ENCODE assay signal across 16 cellular contexts in genomic region chr17:46811978-46812583, GRCh38. TPM values are rescaled to one million over a fixed set of nuclear protein-coding genes. Genes with fewer than 3 reads are reported as not detected.
DNase-seq lines count a peak whose midpoint lies in the region; ATAC-seq and TF ChIP-seq lines count a peak whose summit lies in the region.
"Had no signal": no experiment of that assay in that cellular context is flagged by ENCODE, and none has a peak within 500 bp of the region (broad histone marks: within the 10 kb centered on the region; RNA-seq: fewer than 3 reads in every experiment).

No MANE protein-coding gene starts in this region.

- H3K9ac ChIP-seq in endodermal cell (ENCODE audit: extremely low read depth, low read length, poor library complexity, severe bottlenecking): no peak overlapping the region
- no peak overlapping the region for H3K9ac ChIP-seq in neural progenitor cell

- H3K27me3 Mint-ChIP-seq in endodermal cell (ENCODE audit: insufficient read depth) (no peaks in the 10 kb centered on the region), neural progenitor cell (ENCODE audit: insufficient read depth, low read depth) (peaks cover 25% of the 10 kb centered on the region)
- H3K27me3 Mint-ChIP-seq in activated naive CD4-positive, alpha-beta T cell treated with anti-CD3 and anti-CD28 coated beads for 36 hours (ENCODE audit: low read depth): peaks cover 36% of the 10 kb centered on the region
- H3K27me3 Mint-ChIP-seq in CD8-positive, alpha-beta T cell (ENCODE audit: low read depth): peaks cover 47% of the 10 kb centered on the region

- POLR2A ChIA-PET in CD8-positive, alpha-beta T cell (lab: Charles Lee): no interaction called here

- H4K20me1 ChIP-seq in neural progenitor cell (ENCODE audit: low read depth): peaks cover 7% of the 10 kb centered on the region

- intact Hi-C loops in activated naive CD4-positive, alpha-beta T cell treated with anti-CD3 and anti-CD28 coated beads for 36 hours (cut with micrococcal nuclease): no loop called here
- intact Hi-C loops in CD8-positive, alpha-beta T cell (cut with DNase I, micrococcal nuclease): no loop called here

- H3K4me3 Mint-ChIP-seq in endodermal cell (no peak overlapping the region), neural progenitor cell (no peak overlapping the region)
- H3K4me3 Mint-ChIP-seq in activated naive CD4-positive, alpha-beta T cell treated with anti-CD3 and anti-CD28 coated beads for 36 hours: no peak overlapping the region
- H3K4me3 Mint-ChIP-seq in CD8-positive, alpha-beta T cell: no peak overlapping the region
- H3K4me3 Mint-ChIP-seq: T-helper 17 cell had no signal

- H3K4me2 ChIP-seq in neural progenitor cell: no peak overlapping the region

- peak overlapping the region; percentile 22 for H3K27ac ChIP-seq in endodermal cell (ENCODE audit: low read depth, low read length)
- H3K27ac ChIP-seq in neural progenitor cell: no peak overlapping the region
- no peak overlapping the region for H3K27ac ChIP-seq in CD8-positive, alpha-beta T cell (ENCODE audit: low read depth, low read length)
- H3K27ac ChIP-seq: cardiac muscle cell, stomach had no signal

- no peak for ATAC-seq in CD8-positive, alpha-beta T cell
- no peak for ATAC-seq in GM19463 (IDR thresholded peaks at IDR 0.05; ENCODE audit: unreplicated experiment)
- ATAC-seq: T-helper 17 cell had no signal

- H3K36me3 ChIP-seq in endodermal cell (ENCODE audit: control insufficient read depth, insufficient read depth, low read length) (no peaks in the 10 kb centered on the region), neural progenitor cell (no peaks in the 10 kb centered on the region)
- no peaks in the 10 kb centered on the region for H3K36me3 ChIP-seq in CD8-positive, alpha-beta T cell (ENCODE audit: insufficient read depth, low read length)
- H3K36me3 ChIP-seq: cardiac muscle cell, stomach had no signal

- CTCF ChIA-PET in activated naive CD4-positive, alpha-beta T cell treated with anti-CD3 and anti-CD28 coated beads for 36 hours (lab: Charles Lee): interaction anchor here (1.3 kb wide), 1 partner anchor 23 kb away, joined by 6 read pairs; no protein-coding TSS in a partner anchor
- CTCF ChIA-PET in CD8-positive, alpha-beta T cell (lab: Charles Lee): no interaction called here

- H2AFZ ChIP-seq in neural progenitor cell (replicated peaks): no peak overlapping the region

- peaks cover 16% of the 10 kb centered on the region for H3K4me1 ChIP-seq in endodermal cell (ENCODE audit: control insufficient read depth, insufficient read depth, low read length)
- peaks cover under 1% of the 10 kb centered on the region for H3K4me1 ChIP-seq in neural progenitor cell
- peaks cover 2% of the 10 kb centered on the region for H3K4me1 ChIP-seq in CD8-positive, alpha-beta T cell (ENCODE audit: insufficient read depth, low read length)
- H3K4me1 ChIP-seq: stomach had no signal

- no peaks in the 10 kb centered on the region for H3K27me3 ChIP-seq in endodermal cell (ENCODE audit: control insufficient read depth, insufficient read depth, low read length, poor library complexity, severe bottlenecking)
- H3K27me3 ChIP-seq in neural progenitor cell: peaks cover 56% of the 10 kb centered on the region
- peaks cover 27% of the 10 kb centered on the region for H3K27me3 ChIP-seq in CD8-positive, alpha-beta T cell (ENCODE audit: insufficient read depth, low read length)

- H3K4me1 Mint-ChIP-seq in endodermal cell (peaks cover 69% of the 10 kb centered on the region), neural progenitor cell (peaks cover 74% of the 10 kb centered on the region)
- H3K4me1 Mint-ChIP-seq in activated naive CD4-positive, alpha-beta T cell treated with anti-CD3 and anti-CD28 coated beads for 36 hours (ENCODE audit: low read depth): peaks cover under 1% of the 10 kb centered on the region
- H3K4me1 Mint-ChIP-seq in CD8-positive, alpha-beta T cell (ENCODE audit: low read depth): peaks cover 2% of the 10 kb centered on the region

- H3F3A ChIP-seq in neural progenitor cell (ENCODE audit: low read depth): no peaks in the 10 kb centered on the region

- H3K36me3 Mint-ChIP-seq in endodermal cell (ENCODE audit: low read depth) (no peaks in the 10 kb centered on the region), neural progenitor cell (peaks cover 15% of the 10 kb centered on the region)
- H3K36me3 Mint-ChIP-seq in activated naive CD4-positive, alpha-beta T cell treated with anti-CD3 and anti-CD28 coated beads for 36 hours (ENCODE audit: low read depth): no peaks in the 10 kb centered on the region
- no peaks in the 10 kb centered on the region for H3K36me3 Mint-ChIP-seq in CD8-positive, alpha-beta T cell

- H3K27ac Mint-ChIP-seq in endodermal cell (no peak overlapping the region), neural progenitor cell (no peak overlapping the region)
- no peak overlapping the region for H3K27ac Mint-ChIP-seq in activated naive CD4-positive, alpha-beta T cell treated with anti-CD3 and anti-CD28 coated beads for 36 hours
- no peak overlapping the region for H3K27ac Mint-ChIP-seq in CD8-positive, alpha-beta T cell
- H3K27ac Mint-ChIP-seq: T-helper 17 cell had no signal

- no peaks in the 10 kb centered on the region for H3K9me3 Mint-ChIP-seq in endodermal cell
- H3K9me3 Mint-ChIP-seq in neural progenitor cell: no peaks in the 10 kb centered on the region
- H3K9me3 Mint-ChIP-seq in activated naive CD4-positive, alpha-beta T cell treated with anti-CD3 and anti-CD28 coated beads for 36 hours: no peaks in the 10 kb centered on the region
- no peaks in the 10 kb centered on the region for H3K9me3 Mint-ChIP-seq in CD8-positive, alpha-beta T cell

- DNase-seq in EH (ENCODE audit: low read depth) (peak; percentile 83), NCI-H2227 treated with DMSO at 0.1 percent for 48 hours (lab: John Stamatoyannopoulos, UW) (peak; percentile 25), endodermal cell (no peak), neural progenitor cell (ENCODE audit: low spot score) (peak; percentile 26), DMS53 (lab: John Stamatoyannopoulos, UW) (no peak)
- DNase-seq in activated naive CD4-positive, alpha-beta T cell treated with anti-CD3 and anti-CD28 coated beads for 36 hours: no peak
- no peak for DNase-seq in CD8-positive, alpha-beta T cell
- DNase-seq: activated effector memory CD4-positive, alpha-beta T cell treated with Interleukin-2 at 50 U/mL for 16 hours; hypothalamus; stomach; T-helper 17 cell had no signal

- H3K4me3 ChIP-seq in endodermal cell (ENCODE audit: low read length): no peak overlapping the region
- H3K4me3 ChIP-seq in neural progenitor cell: no peak overlapping the region
- H3K4me3 ChIP-seq in CD8-positive, alpha-beta T cell (ENCODE audit: low read depth, low read length): no peak overlapping the region
- H3K4me3 ChIP-seq: cardiac muscle cell, stomach had no signal

- whole genome bisulfite sequencing in endodermal cell (ENCODE audit: insufficient coverage in 1 of 2, insufficient read length in 1 of 2), 2 experiments: 73 to 88% methylated on average over 3 to 10 of the region's 11 CpGs

- no peaks in the 10 kb centered on the region for H3K9me3 ChIP-seq in endodermal cell (ENCODE audit: control insufficient read depth, low read length)
- no peaks in the 10 kb centered on the region for H3K9me3 ChIP-seq in neural progenitor cell (ENCODE audit: low read depth)
- no peaks in the 10 kb centered on the region for H3K9me3 ChIP-seq in CD8-positive, alpha-beta T cell (ENCODE audit: low read length)
- H3K9me3 ChIP-seq: stomach had no signal

- no peaks in the 10 kb centered on the region for H3K79me2 ChIP-seq in neural progenitor cell (ENCODE audit: low read depth)

- TF ChIP-seq CTCF in endodermal cell (conservative IDR thresholded peaks at IDR 0.05): no peak
- no peak for TF ChIP-seq CTCF in neural progenitor cell (IDR thresholded peaks at IDR 0.05)
- TF ChIP-seq CTCF in CD8-positive, alpha-beta T cell (IDR thresholded peaks at IDR 0.05): no peak

RNA-seq across cellular contexts. Expression of gene WNT3, which starts 6.4 kb away (rescaled TPM):
- 10 to 100 TPM; 19.9 to 21.8 TPM for total RNA-seq in endodermal cell
- 51.2 TPM for polyA plus RNA-seq in endodermal cell (2013, experiment 1 of 2)
- 42.1 TPM for polyA plus RNA-seq in endodermal cell (2013, experiment 2 of 2)
- total RNA-seq in neural progenitor cell (ENCODE audit: low replicate concordance): 1.1 and 1.7 TPM in 2 replicates
- not detected for total RNA-seq in activated naive CD4-positive, alpha-beta T cell treated with anti-CD3 and anti-CD28 coated beads for 36 hours
- not detected for total RNA-seq in CD8-positive, alpha-beta T cell
- total RNA-seq: T-helper 17 cell had no signal

RNA-seq across cellular contexts. Expression of gene WNT9B, which starts 39.3 kb away (rescaled TPM):
- total RNA-seq in endodermal cell (under 1 TPM in 1 of 2 donors, not detected in 1; 0.33 TPM), neural progenitor cell (ENCODE audit: low replicate concordance) (0.12 TPM in 1 of 2 replicates, not detected in the other)
- polyA plus RNA-seq in endodermal cell (2013, experiment 1 of 2): 2.4 TPM
- 2.1 TPM for polyA plus RNA-seq in endodermal cell (2013, experiment 2 of 2)
- total RNA-seq in activated naive CD4-positive, alpha-beta T cell treated with anti-CD3 and anti-CD28 coated beads for 36 hours: not detected
- not detected for total RNA-seq in CD8-positive, alpha-beta T cell
- total RNA-seq: cardiac muscle cell, endothelial cell of umbilical vein, OCI-LY7, pulmonary artery endothelial cell, stomach, T-helper 17 cell had no signal
- polyA plus RNA-seq: endothelial cell of umbilical vein had no signal

Comparison
In these comparisons a context has a peak if more than half of its experiments do, and no peak if none do; other contexts are left out.
1. DNase-seq: peak in EH (single experiment), NCI-H2227 treated with DMSO at 0.1 percent for 48 hours (single experiment) and neural progenitor cell (single experiment); none in endodermal cell (single experiment), DMS53 (single experiment), activated naive CD4-positive, alpha-beta T cell treated with anti-CD3 and anti-CD28 coated beads for 36 hours (single experiment) and CD8-positive, alpha-beta T cell (0 of 7).